Comparison of ENCODE assay signal across 20 cellular contexts in the genomic region with DNA sequence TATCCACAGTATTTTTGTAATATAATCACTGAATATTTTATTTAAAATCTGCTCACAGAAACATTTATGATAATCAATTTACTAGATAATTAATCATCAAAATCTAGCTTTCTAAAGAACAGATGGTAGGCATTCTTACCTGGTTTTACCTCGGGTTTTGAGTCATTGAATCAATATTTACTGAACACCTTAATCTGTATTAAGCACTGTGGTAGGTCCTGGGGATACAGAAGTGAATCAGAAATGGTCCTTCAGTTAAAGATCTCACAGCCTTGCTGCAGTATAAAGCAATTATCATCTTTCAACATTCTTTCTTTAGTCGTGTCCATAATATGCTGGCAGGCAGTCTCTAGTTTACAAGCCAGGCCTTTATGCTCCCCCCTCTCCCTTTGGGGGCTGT. TPM values are rescaled to one million over a fixed set of nuclear protein-coding genes. Genes with fewer than 3 reads are reported as not detected.
DNase-seq lines count a peak whose midpoint lies in the region; ATAC-seq, FAIRE-seq and TF ChIP-seq lines count a peak whose summit lies in the region.
"Had no signal": no experiment of that assay in that cellular context is flagged by ENCODE, and none has a peak within 500 bp of the region (broad histone marks: within the 10 kb centered on the region; RNA-seq: fewer than 3 reads in every experiment).

No MANE protein-coding gene starts in this region.

- CTCF ChIA-PET in RWPE1 (lab: Yijun Ruan, JAX): no interaction called here
- CTCF ChIA-PET in activated CD8-positive, alpha-beta T cell treated with anti-CD3 and anti-CD28 coated beads for 36 hours (lab: Charles Lee): interaction anchor here (2.0 kb wide), 1 partner anchor 116 kb away, joined by 8 read pairs; no protein-coding TSS in a partner anchor

- DNase-seq in DMS53 treated with DMSO at 0.1 percent for 48 hours (lab: John Stamatoyannopoulos, UW; ENCODE audit: unreplicated experiment): peak; percentile 80
- DNase-seq in NCI-H2081 (lab: John Stamatoyannopoulos, UW): peak; percentile 3 to 61
- peak; percentile 9 for DNase-seq in RWPE1 (ENCODE audit: low spot score)
- DNase-seq in pancreas: no peak
- no peak for DNase-seq in activated CD8-positive, alpha-beta T cell treated with anti-CD3 and anti-CD28 coated beads for 36 hours
- no peak for DNase-seq in GDM1 (lab: John Stamatoyannopoulos, UW)
- DNase-seq: ACHN, C1 segment of cervical spinal cord, NCI-H1105 treated with DMSO at 0.1 percent for 48 hours, NCI-H1930, NCI-H2171 had no signal

- H3K4me3 ChIP-seq in pancreas: no peak overlapping the region
- H3K4me3 ChIP-seq: GM12878 had no signal

- TF ChIP-seq CTCF in RWPE1 (conservative IDR thresholded peaks at IDR 0.05; ENCODE audit: low read depth) (no peak), pancreas (IDR thresholded peaks at IDR 0.05) (no peak)
- TF ChIP-seq CTCF in activated CD8-positive, alpha-beta T cell treated with anti-CD3 and anti-CD28 coated beads for 36 hours (IDR thresholded peaks at IDR 0.05): no peak

- H3K4me1 Mint-ChIP-seq in activated CD8-positive, alpha-beta T cell treated with anti-CD3 and anti-CD28 coated beads for 36 hours (ENCODE audit: low read depth): no peaks in the 10 kb centered on the region

- 9 to 14% methylated on average over 2 of the region's 2 CpGs for WGBS in pancreas, 2 donors

- no peaks in the 10 kb centered on the region for H3K27me3 ChIP-seq in pancreas

- H3K9me3 Mint-ChIP-seq in activated CD8-positive, alpha-beta T cell treated with anti-CD3 and anti-CD28 coated beads for 36 hours: no peaks in the 10 kb centered on the region

- POLR2A ChIA-PET in RWPE1 (lab: Yijun Ruan, JAX; ENCODE audit: low non-redundant PET): no interaction called here
- POLR2A ChIA-PET in activated CD8-positive, alpha-beta T cell treated with anti-CD3 and anti-CD28 coated beads for 36 hours (lab: Charles Lee): no interaction called here

- peak; percentile 70 to 90 (median 81) for ATAC-seq in pancreas
- no peak for ATAC-seq in GM21381 (IDR thresholded peaks at IDR 0.05; ENCODE audit: unreplicated experiment)
- no peak for ATAC-seq in activated CD8-positive, alpha-beta T cell treated with anti-CD3 and anti-CD28 coated beads for 36 hours
- ATAC-seq: GM12878, Panc1, Right ventricle myocardium inferior had no signal

- H3K9me3 ChIP-seq in pancreas: no peaks in the 10 kb centered on the region

- H3K27ac ChIP-seq in RWPE1 (no peak overlapping the region), pancreas (no peak overlapping the region)

- no peak overlapping the region for H3K4me3 Mint-ChIP-seq in activated CD8-positive, alpha-beta T cell treated with anti-CD3 and anti-CD28 coated beads for 36 hours

- no peak for FAIRE-seq in pancreas (lab: Jason Lieb, UNC)
- FAIRE-seq: GM12878, H1 had no signal

- no peaks in the 10 kb centered on the region for H3K36me3 Mint-ChIP-seq in activated CD8-positive, alpha-beta T cell treated with anti-CD3 and anti-CD28 coated beads for 36 hours (ENCODE audit: low read depth)

- no peaks in the 10 kb centered on the region for H3K4me1 ChIP-seq in pancreas

- H3K36me3 ChIP-seq in pancreas: no peaks in the 10 kb centered on the region

- no peak overlapping the region for H3K27ac Mint-ChIP-seq in activated CD8-positive, alpha-beta T cell treated with anti-CD3 and anti-CD28 coated beads for 36 hours

- intact Hi-C loops in pancreas (cut with DNase I): no loop called here
- intact Hi-C loops in activated CD8-positive, alpha-beta T cell treated with anti-CD3 and anti-CD28 coated beads for 36 hours (cut with micrococcal nuclease): no loop called here

- H3K27me3 Mint-ChIP-seq in activated CD8-positive, alpha-beta T cell treated with anti-CD3 and anti-CD28 coated beads for 36 hours: no peaks in the 10 kb centered on the region

RNA-seq across cellular contexts. Expression of a gene that starts 2.0 kb away (rescaled TPM):
- 1 to 10 TPM in 1 of 6 donors, not detected in 5; 1.2 TPM for total RNA-seq in pancreas
- not detected for polyA plus RNA-seq in pancreas
- not detected for total RNA-seq in activated CD8-positive, alpha-beta T cell treated with anti-CD3 and anti-CD28 coated beads for 36 hours
- total RNA-seq: GM12878; H1; LHCN-M2; NCI-H460; Right ventricle myocardium inferior; SK-MEL-5; T-helper 2 cell treated with Interferon-gamma antibody and Interleukin-4, amounts not matched to agents 100 ng/mL and 5 ng/mL, for 36 hours had no signal
- polyA plus RNA-seq: GM12878, H1 had no signal

Comparison
In these comparisons a context has a peak if more than half of its experiments do, and no peak if none do; other contexts are left out.
1. DNase-seq: peak in DMS53 treated with DMSO at 0.1 percent for 48 hours (single experiment), NCI-H2081 (2 of 2) and RWPE1 (single experiment); none in pancreas (0 of 6), activated CD8-positive, alpha-beta T cell treated with anti-CD3 and anti-CD28 coated beads for 36 hours (single experiment) and GDM1 (single experiment).
2. ATAC-seq: peak in pancreas (4 of 4); none in GM21381 (single experiment) and activated CD8-positive, alpha-beta T cell treated with anti-CD3 and anti-CD28 coated beads for 36 hours (single experiment).